ENCODE assay signal across 14 cellular contexts in genomic region chr11:34685864-34686263, GRCh38.
DNase-seq lines count a peak whose midpoint lies in the region; ATAC-seq and TF ChIP-seq lines count a peak whose summit lies in the region.
"Had no signal": no experiment of that assay in that cellular context is flagged by ENCODE, and none has a peak within 500 bp of the region (broad histone marks: within the 10 kb centered on the region; RNA-seq: fewer than 3 reads in every experiment).

No MANE protein-coding gene starts in this region.

- H3K27ac ChIP-seq in OCI-LY3 (ENCODE audit: low read length) (peak overlapping the region; percentile 69), mammary epithelial cell (ENCODE audit: insufficient read depth, low read depth, low read length) (peak overlapping the region; percentile 66), substantia nigra (ENCODE audit: low read depth, low read length, poor library complexity, severe bottlenecking) (no peak overlapping the region)
- H3K27ac ChIP-seq: SJCRH30 had no signal

- H3K27me3 ChIP-seq in OCI-LY3 (ENCODE audit: low read depth, low read length): no peaks in the 10 kb centered on the region
- no peaks in the 10 kb centered on the region for H3K27me3 ChIP-seq in mammary epithelial cell (ENCODE audit: insufficient read depth, low read length)
- H3K27me3 ChIP-seq: SJCRH30 had no signal

- H3K9me3 ChIP-seq in OCI-LY3 (ENCODE audit: insufficient read depth, low read length) (no peaks in the 10 kb centered on the region), mammary epithelial cell (replicated peaks; ENCODE audit: insufficient read depth, low read length) (no peaks in the 10 kb centered on the region)
- H3K9me3 ChIP-seq: SJCRH30 had no signal

- TF ChIP-seq CTCF in OCI-LY3 (IDR thresholded peaks at IDR 0.05; ENCODE audit: low read depth, low read length) (no peak), mammary epithelial cell (conservative IDR thresholded peaks at IDR 0.05 in 1 of 2, IDR thresholded peaks at IDR 0.05 in 1 of 2; ENCODE audit: extremely low read depth in 1 of 2, insufficient read depth in 1 of 2, low read depth in 1 of 2, low read length in 2 of 2) (no peak)

- 97% methylated on average over 2 of the region's 2 CpGs for WGBS in mammary epithelial cell (ENCODE audit: low coverage, missing lambda C conversion rate)

- H3K36me3 ChIP-seq in OCI-LY3 (replicated peaks; ENCODE audit: low read depth, low read length) (no peaks in the 10 kb centered on the region), mammary epithelial cell (ENCODE audit: insufficient read depth, low read length) (no peaks in the 10 kb centered on the region)
- H3K36me3 ChIP-seq: SJCRH30 had no signal

- H2AFZ ChIP-seq in OCI-LY3 (ENCODE audit: low read depth, low read length) (peak overlapping the region; percentile 44; the same call in 1 of the 2 replicates), mammary epithelial cell (ENCODE audit: low read depth, low read length) (no peak overlapping the region)

- DNase-seq in activated naive CD4-positive, alpha-beta T cell treated with anti-CD3 and anti-CD28 coated beads, Interleukin-2, amount 50 U/mL, for 72 hours (ENCODE audit: low spot score in 2 of 2): no peak
- no peak for DNase-seq in activated naive CD4-positive, alpha-beta T cell treated with anti-CD3 and anti-CD28 coated beads, Interleukin-2, amount 10 ng/mL, durations not matched to agents 7 days and 5 days
- no peak for DNase-seq in mammary epithelial cell
- no peak for DNase-seq in CD1c-positive myeloid dendritic cell (ENCODE audit: extremely low spot score)
- no peak for DNase-seq in substantia nigra (lab: John Stamatoyannopoulos, UW)
- no peak for DNase-seq in A172 (ENCODE audit: low spot score)
- no peak for DNase-seq in occipital lobe (lab: John Stamatoyannopoulos, UW)
- DNase-seq: COR-L47, NCI-H1105 treated with DMSO at 0.1 percent for 48 hours, NCI-H1694 treated with DMSO at 0.1 percent for 48 hours, NCI-H524 treated with DMSO at 0.1 percent for 48 hours, T-cell had no signal

- peaks cover 9% of the 10 kb centered on the region for H3K27me3 Mint-ChIP-seq in activated naive CD4-positive, alpha-beta T cell treated with anti-CD3 and anti-CD28 coated beads, Interleukin-2, amount 10 ng/mL, durations not matched to agents 7 days and 5 days

- no peaks in the 10 kb centered on the region for H3K9me3 Mint-ChIP-seq in activated naive CD4-positive, alpha-beta T cell treated with anti-CD3 and anti-CD28 coated beads, Interleukin-2, amount 50 U/mL, for 72 hours
- H3K9me3 Mint-ChIP-seq in activated naive CD4-positive, alpha-beta T cell treated with anti-CD3 and anti-CD28 coated beads, Interleukin-2, amount 10 ng/mL, durations not matched to agents 7 days and 5 days: no peaks in the 10 kb centered on the region
- H3K9me3 Mint-ChIP-seq: T-cell had no signal

- H3K79me2 ChIP-seq in OCI-LY3 (ENCODE audit: low read length) (no peaks in the 10 kb centered on the region), mammary epithelial cell (ENCODE audit: insufficient read depth, low read length) (no peaks in the 10 kb centered on the region)

- no TSS peak for BruUV-seq in mammary epithelial cell (replicated peaks; lab: Mats Ljungman, UMichigan)

- in situ Hi-C loops in mammary epithelial cell (cut with MboI; ENCODE audit: low sequenced_read_pairs in 2 of 2): no loop called here

- no peak overlapping the region for H3K4me3 Mint-ChIP-seq in activated naive CD4-positive, alpha-beta T cell treated with anti-CD3 and anti-CD28 coated beads, Interleukin-2, amount 10 ng/mL, durations not matched to agents 7 days and 5 days
- H3K4me3 Mint-ChIP-seq: T-cell had no signal

- no peak overlapping the region for H3K27ac Mint-ChIP-seq in activated naive CD4-positive, alpha-beta T cell treated with anti-CD3 and anti-CD28 coated beads, Interleukin-2, amount 50 U/mL, for 72 hours
- no peak overlapping the region for H3K27ac Mint-ChIP-seq in activated naive CD4-positive, alpha-beta T cell treated with anti-CD3 and anti-CD28 coated beads, Interleukin-2, amount 10 ng/mL, durations not matched to agents 7 days and 5 days
- H3K27ac Mint-ChIP-seq: T-cell had no signal

- CTCF ChIA-PET in activated naive CD4-positive, alpha-beta T cell treated with anti-CD3 and anti-CD28 coated beads, Interleukin-2, amount 10 ng/mL, durations not matched to agents 7 days and 5 days (lab: Charles Lee): no interaction called here
- CTCF ChIA-PET in mammary epithelial cell (lab: Charles Lee; ENCODE audit: low non-redundant PET): no interaction called here

- H3K4me2 ChIP-seq in OCI-LY3 (ENCODE audit: low read length) (peak overlapping the region; percentile 81), mammary epithelial cell (ENCODE audit: insufficient read depth, low read depth, low read length) (peak overlapping the region; percentile 37)

- H3K4me1 Mint-ChIP-seq in activated naive CD4-positive, alpha-beta T cell treated with anti-CD3 and anti-CD28 coated beads, Interleukin-2, amount 10 ng/mL, durations not matched to agents 7 days and 5 days: no peaks in the 10 kb centered on the region
- H3K4me1 Mint-ChIP-seq: T-cell had no signal

- intact Hi-C loops in mammary epithelial cell (cut with micrococcal nuclease): loop anchor here (2.0 kb wide), 3 partner anchors 59 to 99 kb away; no protein-coding TSS in a partner anchor

- dilution Hi-C loops in mammary epithelial cell (cut with HindIII; ENCODE audit: low sequenced_read_pairs): no loop called here

- H3K9ac ChIP-seq in OCI-LY3 (ENCODE audit: low read length): peak overlapping the region; percentile 54
- H3K9ac ChIP-seq in mammary epithelial cell (ENCODE audit: insufficient read depth, low read length): no peak overlapping the region

- H3K4me1 ChIP-seq in OCI-LY3 (ENCODE audit: low read length) (peaks cover 20% of the 10 kb centered on the region), mammary epithelial cell (ENCODE audit: insufficient read depth, low read length) (peaks cover 39% of the 10 kb centered on the region)

- no peaks in the 10 kb centered on the region for H4K20me1 ChIP-seq in OCI-LY3 (ENCODE audit: insufficient read depth, low read length)
- H4K20me1 ChIP-seq in mammary epithelial cell (ENCODE audit: insufficient read depth, low read length): no peaks in the 10 kb centered on the region

- H3K4me3 ChIP-seq in OCI-LY3 (ENCODE audit: low read length): peak overlapping the region; percentile 67
- no peak overlapping the region for H3K4me3 ChIP-seq in mammary epithelial cell (replicated peaks in 1 of 3; ENCODE audit: insufficient read depth in 1 of 3, low read depth in 2 of 3, low read length in 3 of 3)
- H3K4me3 ChIP-seq: SJCRH30 had no signal

- ATAC-seq in activated naive CD4-positive, alpha-beta T cell treated with anti-CD3 and anti-CD28 coated beads, Interleukin-2, amount 50 U/mL, for 72 hours: peak; percentile 36 to 69

- no peaks in the 10 kb centered on the region for H3K36me3 Mint-ChIP-seq in activated naive CD4-positive, alpha-beta T cell treated with anti-CD3 and anti-CD28 coated beads, Interleukin-2, amount 50 U/mL, for 72 hours
- H3K36me3 Mint-ChIP-seq in activated naive CD4-positive, alpha-beta T cell treated with anti-CD3 and anti-CD28 coated beads, Interleukin-2, amount 10 ng/mL, durations not matched to agents 7 days and 5 days: no peaks in the 10 kb centered on the region
- H3K36me3 Mint-ChIP-seq: T-cell had no signal
